In genomic region chr15:62326460-62327011, GRCh38 we compare ENCODE assay signal across 20 cellular contexts.
A peak's percentile ranks its signal among the peaks of the same experiment; 100 is the strongest.
DNase-seq lines count a peak whose midpoint lies in the region; TF ChIP-seq lines count a peak whose summit lies in the region.
"Had no signal": no experiment of that assay in that cellular context is flagged by ENCODE, and none has a peak within 500 bp of the region (broad histone marks: within the 10 kb centered on the region; RNA-seq: fewer than 3 reads in every experiment).

No MANE protein-coding gene starts in this region.

- H3K4me3 ChIP-seq in esophagus muscularis mucosa, result no peak overlapping the region
- H3K4me3 ChIP-seq: HAP-1, MG63, SK-N-MC had no signal

- H3K18ac ChIP-seq in H9 (ENCODE audit: insufficient read length, low read depth, low read length), result no peak overlapping the region

- H2BK5ac ChIP-seq in H9 (ENCODE audit: insufficient read length, low read length), result no peak overlapping the region

- no peak overlapping the region for H4K91ac ChIP-seq in H9 (ENCODE audit: insufficient read length, low read depth, low read length)

- peaks cover 3% of the 10 kb centered on the region for H3K27me3 Mint-ChIP-seq in nephron (ENCODE audit: low read depth)
- H3K27me3 Mint-ChIP-seq in H9 (ENCODE audit: low read depth), result no peaks in the 10 kb centered on the region; the same call in 1 of the 2 replicates
- peaks cover 0 to 4% (median 0%) of the 10 kb centered on the region in 3 donors for H3K27me3 Mint-ChIP-seq in immature natural killer cell (ENCODE audit: low read depth in 3 of 3)

- no peak for TF ChIP-seq POLR2A in esophagus muscularis mucosa (IDR thresholded peaks at IDR 0.05; ENCODE audit: low read depth)

- no peak overlapping the region for H3K4me2 ChIP-seq in H9 (ENCODE audit: insufficient read depth, insufficient read length, low read length)

- H2AFZ ChIP-seq in H9 (ENCODE audit: low read length), result no peak overlapping the region

- H3K4ac ChIP-seq in H9 (ENCODE audit: low read depth, low read length), result no peak overlapping the region

- no peak overlapping the region for H3K27ac ChIP-seq in esophagus muscularis mucosa (replicated peaks in 1 of 4)
- no peak overlapping the region for H3K27ac ChIP-seq in H9 (ENCODE audit: insufficient read length, low read depth, low read length)
- H3K27ac ChIP-seq: C4-2B, SK-N-MC had no signal

- H3K9ac ChIP-seq in H9 (ENCODE audit: extremely low read depth, insufficient read length, low read length), result no peak overlapping the region

- H3K27ac Mint-ChIP-seq in nephron, result peak overlapping the region in 2 of 3 experiments; percentile 92
- no peak overlapping the region; a peak in 1 of 7 replicates for H3K27ac Mint-ChIP-seq in H9
- H3K27ac Mint-ChIP-seq in immature natural killer cell, result no peak overlapping the region
- H3K27ac Mint-ChIP-seq: T-cell had no signal

- H3K9me3 Mint-ChIP-seq in nephron (no peaks in the 10 kb centered on the region), H9 (0 out of 5 replicates have a peak, but pooled peaks cover 0 to 1% of the 10 kb centered on the region in 2 experiments), immature natural killer cell (no peaks in the 10 kb centered on the region)
- H3K9me3 Mint-ChIP-seq: T-cell had no signal

- H4K5ac ChIP-seq in H9 (ENCODE audit: insufficient read length, low read depth, low read length), result no peak overlapping the region

- H3K79me2 ChIP-seq in H9 (ENCODE audit: insufficient read depth, low read length), result no peaks in the 10 kb centered on the region

- WGBS in esophagus muscularis mucosa, result 86% methylated on average over 3 of the region's 3 CpGs
- WGBS in H9 (ENCODE audit: extremely low coverage, insufficient read length, low lambda C conversion rate), result no CpG with 5 or more reads among the region's 3 CpGs

- H3K79me1 ChIP-seq in H9 (ENCODE audit: insufficient read depth, low read depth, low read length, poor library complexity, severe bottlenecking), result no peaks in the 10 kb centered on the region

- H3K4me1 Mint-ChIP-seq in nephron (peaks cover 19% of the 10 kb centered on the region), H9 (peaks cover 12 to 13% of the 10 kb centered on the region in 2 experiments), immature natural killer cell (no peaks in the 10 kb centered on the region)
- H3K4me1 Mint-ChIP-seq: T-cell had no signal

- H3K4me1 ChIP-seq in esophagus muscularis mucosa (no peaks in the 10 kb centered on the region), H9 (ENCODE audit: insufficient read depth, low read length) (no peaks in the 10 kb centered on the region)

- H4K8ac ChIP-seq in H9 (replicated peaks; ENCODE audit: insufficient read length, low read depth, low read length), result no peak overlapping the region

- no peak for TF ChIP-seq CTCF in esophagus muscularis mucosa (IDR thresholded peaks at IDR 0.05)
- TF ChIP-seq CTCF in nephron (IDR thresholded peaks at IDR 0.05; ENCODE audit: unreplicated experiment in 3 of 3), result no peak
- TF ChIP-seq CTCF in H9 (conservative IDR thresholded peaks at IDR 0.05), result no peak

- H3K56ac ChIP-seq in H9 (ENCODE audit: insufficient read length, low read depth, low read length), result no peak overlapping the region

- peaks cover 0 to 10% (median 0%) of the 10 kb centered on the region in 4 donors for H3K27me3 ChIP-seq in esophagus muscularis mucosa
- no peaks in the 10 kb centered on the region for H3K27me3 ChIP-seq in H9 (ENCODE audit: insufficient read depth, low read length)
- H3K27me3 ChIP-seq: MG63 had no signal

- no peaks in the 10 kb centered on the region for H3K23me2 ChIP-seq in H9 (ENCODE audit: insufficient read length, low read depth, low read length, poor library complexity, severe bottlenecking)

- H3K36me3 ChIP-seq in esophagus muscularis mucosa, result no peaks in the 10 kb centered on the region
- H3K36me3 ChIP-seq: HAP-1, MG63 had no signal

- intact Hi-C loops in esophagus muscularis mucosa (cut with DNase I), result no loop called here

- no peak for TF ChIP-seq EP300 in esophagus muscularis mucosa (IDR thresholded peaks at IDR 0.05)

- no peak overlapping the region for H2BK12ac ChIP-seq in H9 (ENCODE audit: insufficient read length, low read depth, low read length)

- no peak overlapping the region for H2BK120ac ChIP-seq in H9 (ENCODE audit: low read depth, low read length, poor library complexity, severe bottlenecking)

- H2BK15ac ChIP-seq in H9 (ENCODE audit: low read depth, low read length), result no peak overlapping the region

- no peaks in the 10 kb centered on the region for H4K20me1 ChIP-seq in H9 (ENCODE audit: control insufficient read depth, insufficient read depth, insufficient read length)

- peak; percentile 10 for DNase-seq in DMS53 treated with DMSO at 0.1 percent for 48 hours (lab: John Stamatoyannopoulos, UW; ENCODE audit: unreplicated experiment)
- peak; percentile 36 for DNase-seq in HuH-7.5 (ENCODE audit: low spot score)
- DNase-seq in esophagus muscularis mucosa (ENCODE audit: extremely low spot score), result peak; percentile 66
- no peak for DNase-seq in stimulated activated CD4-positive, alpha-beta T cell treated with anti-CD3 and anti-CD28 coated beads, Interleukin-4, amount 100 ng/mL, for 4 hours
- DNase-seq in H9, result no peak
- no peak for DNase-seq in immature natural killer cell
- DNase-seq in mucosa of gallbladder (ENCODE audit: low spot score), result no peak
- DNase-seq: AML-193; DND-41; Kasumi-1; MG63; NCI-H1105 treated with DMSO at 0.1 percent for 48 hours; NCI-H1694; NCI-H69; NK-92 treated with Interleukin-12 subunit alpha and Interleukin-12 subunit beta, amount 100 ng/mL, for 24 hours; T-cell had no signal

- no peak overlapping the region for H3K4me3 Mint-ChIP-seq in nephron
- no peak overlapping the region for H3K4me3 Mint-ChIP-seq in H9
- no peak overlapping the region for H3K4me3 Mint-ChIP-seq in immature natural killer cell
- H3K4me3 Mint-ChIP-seq: T-cell had no signal

- no peak overlapping the region for H3K23ac ChIP-seq in H9 (ENCODE audit: insufficient read length, low read depth, low read length)

- H3K9me3 ChIP-seq in esophagus muscularis mucosa (no peaks in the 10 kb centered on the region), H9 (ENCODE audit: control insufficient read depth, low read depth, low read length) (no peaks in the 10 kb centered on the region)
- H3K9me3 ChIP-seq: HAP-1, MG63 had no signal

- H3K14ac ChIP-seq in H9 (ENCODE audit: insufficient read depth, low read length), result no peak overlapping the region

- H3K36me3 Mint-ChIP-seq in nephron (ENCODE audit: low read depth) (no peaks in the 10 kb centered on the region), H9 (ENCODE audit: insufficient read depth in 1 of 3, low read depth in 3 of 3) (no peaks in the 10 kb centered on the region), immature natural killer cell (no peaks in the 10 kb centered on the region)
- H3K36me3 Mint-ChIP-seq: T-cell had no signal

- no peak overlapping the region for H2BK20ac ChIP-seq in H9 (ENCODE audit: low read depth, low read length, poor library complexity, severe bottlenecking)

- H2AK5ac ChIP-seq in H9 (ENCODE audit: insufficient read length, low read length), result no peak overlapping the region

- H3T11ph ChIP-seq in H9 (ENCODE audit: low read length), result no peak overlapping the region

Comparison
In these comparisons a context has a peak if more than half of its experiments do, and no peak if none do; other contexts are left out.
1. DNase-seq: peak in DMS53 treated with DMSO at 0.1 percent for 48 hours (single experiment), HuH-7.5 (single experiment) and esophagus muscularis mucosa (single experiment); none in stimulated activated CD4-positive, alpha-beta T cell treated with anti-CD3 and anti-CD28 coated beads, Interleukin-4, amount 100 ng/mL, for 4 hours (0 of 2), H9 (single experiment), immature natural killer cell (0 of 3) and mucosa of gallbladder (single experiment).
2. H3K27ac Mint-ChIP-seq: peak in nephron (2 of 3); none in H9 (0 of 3) and immature natural killer cell (0 of 6).